Comparison of ENCODE assay signal across 9 cellular contexts in genomic region chr9:129550199-129550839, GRCh38.
A peak's percentile ranks its signal among the peaks of the same experiment; 100 is the strongest.
DNase-seq lines count a peak whose midpoint lies in the region; ATAC-seq, FAIRE-seq and TF ChIP-seq lines count a peak whose summit lies in the region.
"Had no signal": no experiment of that assay in that cellular context is flagged by ENCODE, and none has a peak within 500 bp of the region (broad histone marks: within the 10 kb centered on the region; RNA-seq: fewer than 3 reads in every experiment).

No MANE protein-coding gene starts in this region.

- peaks cover 11% of the 10 kb centered on the region for H3K4me1 Mint-ChIP-seq in activated T-helper 1 cell treated with anti-CD3 and anti-CD28 coated beads, Interleukin-12 subunit alpha, Interleukin-12 subunit beta, Interleukin-2, Interleukin-4 antibody, amounts not matched to agents 30 ng/mL and 10 ng/mL and 1 ng/mL, durations not matched to agents 14 hours and 24 hours and 36 hours (ENCODE audit: low read depth)
- H3K4me1 Mint-ChIP-seq in nephron = peaks cover 24% of the 10 kb centered on the region

- H3K27me3 Mint-ChIP-seq in activated T-helper 1 cell treated with anti-CD3 and anti-CD28 coated beads, Interleukin-12 subunit alpha, Interleukin-12 subunit beta, Interleukin-2, Interleukin-4 antibody, amounts not matched to agents 30 ng/mL and 10 ng/mL and 1 ng/mL, durations not matched to agents 14 hours and 24 hours and 36 hours (ENCODE audit: insufficient read depth) = peaks cover 47% of the 10 kb centered on the region
- H3K27me3 Mint-ChIP-seq in nephron (ENCODE audit: low read depth) = peaks cover 5% of the 10 kb centered on the region

- H3K9ac ChIP-seq in BLaER1 (no peak overlapping the region), HUES64 (ENCODE audit: low read depth, low read length) (peak overlapping the region; percentile 45)

- H3K9me3 ChIP-seq in BLaER1 (no peaks in the 10 kb centered on the region), HUES64 (ENCODE audit: insufficient read depth, low read depth, low read length) (no peaks in the 10 kb centered on the region)

- peak overlapping the region; percentile 72 for H3K4me3 Mint-ChIP-seq in activated T-helper 1 cell treated with anti-CD3 and anti-CD28 coated beads, Interleukin-12 subunit alpha, Interleukin-12 subunit beta, Interleukin-2, Interleukin-4 antibody, amounts not matched to agents 30 ng/mL and 10 ng/mL and 1 ng/mL, durations not matched to agents 14 hours and 24 hours and 36 hours
- peak overlapping the region; percentile 81 to 91 (median 89) for H3K4me3 Mint-ChIP-seq in nephron

- H3K36me3 ChIP-seq in BLaER1 (no peaks in the 10 kb centered on the region), HUES64 (ENCODE audit: insufficient read depth, low read length) (no peaks in the 10 kb centered on the region)

- H3K9me3 Mint-ChIP-seq in activated T-helper 1 cell treated with anti-CD3 and anti-CD28 coated beads, Interleukin-12 subunit alpha, Interleukin-12 subunit beta, Interleukin-2, Interleukin-4 antibody, amounts not matched to agents 30 ng/mL and 10 ng/mL and 1 ng/mL, durations not matched to agents 14 hours and 24 hours and 36 hours = no peaks in the 10 kb centered on the region
- no peaks in the 10 kb centered on the region for H3K9me3 Mint-ChIP-seq in nephron

- TF ChIP-seq CTCF in nephron (IDR thresholded peaks at IDR 0.05; ENCODE audit: unreplicated experiment in 3 of 3) = no peak

- peaks cover 3% of the 10 kb centered on the region for H3K36me3 Mint-ChIP-seq in activated T-helper 1 cell treated with anti-CD3 and anti-CD28 coated beads, Interleukin-12 subunit alpha, Interleukin-12 subunit beta, Interleukin-2, Interleukin-4 antibody, amounts not matched to agents 30 ng/mL and 10 ng/mL and 1 ng/mL, durations not matched to agents 14 hours and 24 hours and 36 hours (ENCODE audit: low read depth)
- no peaks in the 10 kb centered on the region for H3K36me3 Mint-ChIP-seq in nephron (ENCODE audit: low read depth)

- H3K4me2 ChIP-seq in BLaER1 = peak overlapping the region; percentile 51

- H3K4me3 ChIP-seq in BLaER1 (peak overlapping the region; percentile 38; the same call in 1 of the 2 replicates), HUES64 (ENCODE audit: low read length) (peak overlapping the region; percentile 54)

- H3K27ac ChIP-seq in BLaER1 (no peak overlapping the region), HUES64 (ENCODE audit: low read depth, low read length) (peak overlapping the region; percentile 33; the same call in 1 of the 2 replicates)

- no peaks in the 10 kb centered on the region; the same call in 1 of the 2 replicates for H4K20me1 ChIP-seq in BLaER1

- intact Hi-C loops in activated T-helper 1 cell treated with anti-CD3 and anti-CD28 coated beads, Interleukin-12 subunit alpha, Interleukin-12 subunit beta, Interleukin-2, Interleukin-4 antibody, amounts not matched to agents 30 ng/mL and 10 ng/mL and 1 ng/mL, durations not matched to agents 14 hours and 24 hours and 36 hours (cut with micrococcal nuclease) = no loop called here

- no peak for DNase-seq in activated T-helper 1 cell treated with anti-CD3 and anti-CD28 coated beads, Interleukin-12 subunit alpha, Interleukin-12 subunit beta, Interleukin-2, Interleukin-4 antibody, amounts not matched to agents 30 ng/mL and 10 ng/mL and 1 ng/mL, durations not matched to agents 14 hours and 24 hours and 36 hours (ENCODE audit: low spot score)
- DNase-seq in frontal cortex (ENCODE audit: low spot score in 2 of 2) = peak; percentile 81 to 82
- no peak for DNase-seq in HUDEP-2 (lab: John Stamatoyannopoulos, UW; ENCODE audit: unreplicated experiment in 76 of 76)

- H3K27me3 ChIP-seq in BLaER1 (peaks cover 64% of the 10 kb centered on the region), HUES64 (ENCODE audit: insufficient read depth, low read length) (peaks cover 22% of the 10 kb centered on the region)

- no peak for FAIRE-seq in frontal cortex (lab: Jason Lieb, UNC)
- FAIRE-seq: islet of Langerhans had no signal

- no peak overlapping the region for H3K27ac Mint-ChIP-seq in activated T-helper 1 cell treated with anti-CD3 and anti-CD28 coated beads, Interleukin-12 subunit alpha, Interleukin-12 subunit beta, Interleukin-2, Interleukin-4 antibody, amounts not matched to agents 30 ng/mL and 10 ng/mL and 1 ng/mL, durations not matched to agents 14 hours and 24 hours and 36 hours
- peak overlapping the region; percentile 80 to 95 (median 92) for H3K27ac Mint-ChIP-seq in nephron

- WGBS in HUES64 = 1% methylated on average over 50 of the region's 51 CpGs

- ATAC-seq in GM21515 (IDR thresholded peaks at IDR 0.05; ENCODE audit: unreplicated experiment) (no peak), HG02571 (IDR thresholded peaks at IDR 0.05; ENCODE audit: unreplicated experiment) (no peak)

- H3K4me1 ChIP-seq in BLaER1 (peaks cover 29% of the 10 kb centered on the region), HUES64 (ENCODE audit: insufficient read depth, low read length) (peaks cover 4% of the 10 kb centered on the region; the same call in 1 of the 2 replicates)

Comparison
In these comparisons a context has a peak if more than half of its experiments do, and no peak if none do; other contexts are left out.
1. DNase-seq: peak in frontal cortex (2 of 2); none in activated T-helper 1 cell treated with anti-CD3 and anti-CD28 coated beads, Interleukin-12 subunit alpha, Interleukin-12 subunit beta, Interleukin-2, Interleukin-4 antibody, amounts not matched to agents 30 ng/mL and 10 ng/mL and 1 ng/mL, durations not matched to agents 14 hours and 24 hours and 36 hours (single experiment) and HUDEP-2 (0 of 76).